17 cellular contexts compared by ENCODE assay signal in genomic region chr15:80834402-80834801, GRCh38. TPM values are rescaled to one million over a fixed set of nuclear protein-coding genes. Genes with fewer than 3 reads are reported as not detected.
A peak's percentile ranks its signal among the peaks of the same experiment; 100 is the strongest.
DNase-seq lines count a peak whose midpoint lies in the region; ATAC-seq, FAIRE-seq and TF ChIP-seq lines count a peak whose summit lies in the region.
"Had no signal": no experiment of that assay in that cellular context is flagged by ENCODE, and none has a peak within 500 bp of the region (broad histone marks: within the 10 kb centered on the region; RNA-seq: fewer than 3 reads in every experiment).

No MANE protein-coding gene starts in this region.

- H3K9me2 ChIP-seq in HCT116 (ENCODE audit: insufficient read depth): no peaks in the 10 kb centered on the region

- CTCF ChIA-PET in HCT116 (lab: Charles Lee): interaction anchor here (1.0 kb wide), 1 partner anchor 137 kb away, joined by 5 read pairs; no protein-coding TSS in a partner anchor

- H3K27ac ChIP-seq in HCT116 (ENCODE audit: low read depth, low read length): no peak overlapping the region
- no peak overlapping the region for H3K27ac ChIP-seq in kidney (ENCODE audit: low read depth in 2 of 2, low read length in 2 of 2)
- H3K27ac ChIP-seq: A549, GM23248 had no signal

- peak overlapping the region; percentile 48 for H2AFZ ChIP-seq in HCT116 (ENCODE audit: low read depth, low read length, poor library complexity, severe bottlenecking)
- H2AFZ ChIP-seq: GM23248 had no signal

- H3K4me2 ChIP-seq in HCT116 (ENCODE audit: low read length): no peak overlapping the region
- H3K4me2 ChIP-seq: A549 had no signal

- POLR2A ChIA-PET in HCT116 (lab: Charles Lee): interaction anchor here (1.8 kb wide), 1 partner anchor 10 kb away, joined by 5 read pairs; no protein-coding TSS in a partner anchor

- no peak for TF ChIP-seq RAD21 in HCT116 (IDR thresholded peaks at IDR 0.05; ENCODE audit: low read depth)

- ATAC-seq in HCT116 (no peak), left colon (peak; percentile 93)
- ATAC-seq: A549 had no signal

- H3K9me3 ChIP-seq in HCT116 (ENCODE audit: control insufficient read depth in 1 of 2, insufficient read depth in 1 of 2, low read depth in 1 of 2, low read length in 2 of 2) (no peaks in the 10 kb centered on the region), adipocyte (ENCODE audit: control insufficient read depth, low read length) (no peaks in the 10 kb centered on the region), kidney (ENCODE audit: control insufficient read depth in 1 of 2, low read length in 2 of 2) (no peaks in the 10 kb centered on the region)
- H3K9me3 ChIP-seq: A549, BE2C had no signal

- no peak overlapping the region for H3K9ac ChIP-seq in HCT116 (ENCODE audit: low read length)
- peak overlapping the region; percentile 25 for H3K9ac ChIP-seq in adipocyte (ENCODE audit: low read length)
- H3K9ac ChIP-seq in kidney (ENCODE audit: low read length in 2 of 2): no peak overlapping the region
- H3K9ac ChIP-seq: GM23248 had no signal

- H3K27me3 ChIP-seq in HCT116 (ENCODE audit: insufficient read depth, low read length): no peaks in the 10 kb centered on the region
- no peaks in the 10 kb centered on the region for H3K27me3 ChIP-seq in adipocyte (replicated peaks; ENCODE audit: control insufficient read depth, insufficient read depth, low read length)
- H3K27me3 ChIP-seq: BE2C had no signal

- RAD21 ChIA-PET in HCT116 (lab: Charles Lee; ENCODE audit: low non-redundant PET in 1 of 2, low total read pairs in 2 of 2, uncharacterized antibody in 2 of 2, unreplicated experiment in 2 of 2): no interaction called here

- no peaks in the 10 kb centered on the region for H3K36me3 ChIP-seq in HCT116 (ENCODE audit: control insufficient read depth in 1 of 2, insufficient read depth in 2 of 2, low read length in 2 of 2)
- H3K36me3 ChIP-seq in adipocyte (ENCODE audit: control insufficient read depth, insufficient read depth, low read length, severe bottlenecking): peaks cover 28% of the 10 kb centered on the region
- H3K36me3 ChIP-seq in kidney (ENCODE audit: control insufficient read depth in 1 of 2, insufficient read depth in 2 of 2, low read length in 2 of 2): no peaks in the 10 kb centered on the region
- H3K36me3 ChIP-seq: BE2C had no signal

- BruUV-seq in HCT116 (replicated peaks; lab: Mats Ljungman, UMichigan): no TSS peak

- no peak for TF ChIP-seq POLR2A in HCT116 (IDR thresholded peaks at IDR 0.05; ENCODE audit: borderline replicate concordance, extremely low read depth, insufficient read depth, insufficient read length)

- TF ChIP-seq CTCF in HCT116 (IDR thresholded peaks at IDR 0.05 in 2 of 3, conservative IDR thresholded peaks at IDR 0.05 in 1 of 3; ENCODE audit: borderline replicate concordance in 1 of 3, insufficient read depth in 1 of 3, low read depth in 2 of 3, low read length in 2 of 3) (no peak), kidney (IDR thresholded peaks at IDR 0.05; ENCODE audit: borderline replicate concordance, extremely low read depth, insufficient read depth) (no peak)

- peaks cover 8 to 21% of the 10 kb centered on the region in 2 experiments for H3K4me1 ChIP-seq in HCT116 (ENCODE audit: control insufficient read depth in 1 of 2, insufficient read depth in 2 of 2, low read length in 2 of 2)
- peaks cover 31% of the 10 kb centered on the region for H3K4me1 ChIP-seq in adipocyte (ENCODE audit: control insufficient read depth, insufficient read depth, low read length)
- H3K4me1 ChIP-seq in kidney (ENCODE audit: control insufficient read depth in 1 of 2, insufficient read depth in 1 of 2, low read depth in 1 of 2, low read length in 2 of 2): no peaks in the 10 kb centered on the region

- H3K4me3 ChIP-seq in HCT116 (replicated peaks in 1 of 2; ENCODE audit: low read depth in 1 of 2, low read length in 2 of 2) (no peak overlapping the region), adipocyte (ENCODE audit: low read length) (no peak overlapping the region), kidney (ENCODE audit: low read length in 2 of 2) (no peak overlapping the region)
- H3K4me3 ChIP-seq: A549, GM23248 had no signal

- H3K79me2 ChIP-seq in HCT116 (ENCODE audit: insufficient read depth, low read length): no peaks in the 10 kb centered on the region

- H4K20me1 ChIP-seq in HCT116 (ENCODE audit: insufficient read depth): no peaks in the 10 kb centered on the region

- FAIRE-seq in kidney (lab: Jason Lieb, UNC): no peak
- FAIRE-seq: A549, GM19239 had no signal

- DNase-seq in HCT116 (ENCODE audit: low read depth, low spot score) (no peak), adipocyte (ENCODE audit: low read depth) (peak; percentile 41), left colon (no peak), NCI-H82 treated with DMSO at 0.1 percent for 48 hours (lab: John Stamatoyannopoulos, UW; ENCODE audit: unreplicated experiment) (no peak), NCI-H146 (lab: John Stamatoyannopoulos, UW) (no peak), kidney (no peak), NCI-H1417 treated with DMSO at 0.1 percent for 48 hours (lab: John Stamatoyannopoulos, UW) (no peak)
- DNase-seq: BE2C; CD4-positive, CD25-positive, alpha-beta regulatory T cell; DMS53; GF-D8; GM23248; H7; HFFc6 had no signal

- intact Hi-C loops in HCT116 (cut with micrococcal nuclease) (loop anchor here (2.0 kb wide), 1 partner anchor 136 kb away; no protein-coding TSS in a partner anchor), left colon (cut with DNase I, micrococcal nuclease) (no loop called here), kidney (cut with DNase I) (no loop called here)

TF ChIP-seq in HCT116, 20 proteins besides CTCF, POLR2A, EP300 and RAD21:
- TF ChIP-seq POLR2AphosphoS5 (IDR thresholded peaks at IDR 0.05; ENCODE audit: low read depth, low read length): no peak
- no peak for TF ChIP-seq SP1 (IDR thresholded peaks at IDR 0.05; ENCODE audit: low read depth)

RNA-seq across cellular contexts. Expression of gene CEMIP, which starts 55.2 kb away (rescaled TPM):
- 3.5 TPM for total RNA-seq in HCT116 (2021; ENCODE audit: unreplicated experiment)
- 4.1 and 4.6 TPM in 2 replicates for polyA plus RNA-seq in HCT116 (2012)
- total RNA-seq in left colon: 1 to 10 TPM; 1.1 to 1.7 TPM
- 0.57 TPM for total RNA-seq in kidney
- polyA plus RNA-seq in kidney (ENCODE audit: insufficient read depth, low read depth, low replicate concordance): 0.11 TPM
- polyA plus RNA-seq: IgD-negative memory B cell had no signal
